Comparison of ENCODE assay signal across 8 cellular contexts in the genomic region with DNA sequence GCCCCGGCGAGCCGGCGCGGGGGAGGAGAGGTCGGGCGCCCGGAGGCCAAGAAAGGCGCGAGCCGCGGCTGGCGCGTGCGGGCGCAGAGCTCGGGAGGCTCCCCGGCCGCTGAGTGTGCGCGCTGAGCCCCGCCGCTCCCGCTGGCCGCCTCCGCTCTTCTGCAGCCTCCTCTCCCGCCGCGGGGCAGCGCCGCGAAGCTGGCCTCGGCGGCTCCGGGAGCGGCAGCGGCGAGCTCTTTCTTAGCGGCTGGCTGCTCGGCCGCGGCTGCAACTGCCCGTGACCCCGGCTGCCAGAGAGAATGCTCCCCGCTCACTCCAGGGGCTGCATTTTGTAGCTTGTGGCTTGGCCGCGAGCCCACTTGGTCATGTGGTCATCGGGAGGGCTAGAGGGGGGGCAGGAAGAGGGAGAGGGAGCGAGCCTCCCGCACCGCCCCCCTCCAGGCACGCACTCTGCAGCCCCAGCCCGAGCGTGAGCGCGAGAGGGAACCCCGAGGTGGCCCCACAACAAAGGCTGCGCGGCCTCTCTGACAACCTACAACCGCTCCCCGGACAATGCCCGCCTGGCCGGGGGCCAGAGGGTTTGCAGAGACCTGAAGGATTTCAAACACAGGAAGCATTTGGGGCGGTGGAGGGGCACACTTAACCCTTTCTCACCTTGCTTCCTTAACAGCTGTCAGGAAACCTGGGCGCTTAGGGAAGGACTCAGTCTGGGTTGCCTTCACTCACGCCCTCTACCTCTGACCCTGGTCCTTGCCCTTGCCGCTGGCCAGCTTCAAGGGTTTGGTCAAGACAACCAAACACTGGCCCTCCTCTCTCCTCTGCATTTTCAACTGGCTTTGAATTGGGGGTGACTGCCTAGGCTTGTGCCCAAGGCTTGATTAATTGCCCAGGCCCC. TPM values are rescaled to one million over a fixed set of nuclear protein-coding genes. Genes with fewer than 3 reads are reported as not detected.
DNase-seq lines count a peak whose midpoint lies in the region; ATAC-seq, FAIRE-seq and TF ChIP-seq lines count a peak whose summit lies in the region.

A gene with protein sequence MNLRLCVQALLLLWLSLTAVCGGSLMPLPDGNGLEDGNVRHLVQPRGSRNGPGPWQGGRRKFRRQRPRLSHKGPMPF (minus strand): TSS at position 305 of the 895 bp plus-strand sequence. CDS start 326 bp downstream, outside the sequence.

- H4K8ac ChIP-seq in H9 (replicated peaks; ENCODE audit: insufficient read length, low read depth, low read length), result no peak within 1 kb of the TSS

- H2BK5ac ChIP-seq in H9 (ENCODE audit: insufficient read length, low read length), result no peak within 1 kb of the TSS

- peaks cover 11% of the 10 kb centered on the region for H3K23me2 ChIP-seq in H9 (ENCODE audit: insufficient read length, low read depth, low read length, poor library complexity, severe bottlenecking)

- CTCF ChIA-PET in K562 (lab: Yijun Ruan, JAX; ENCODE audit: low intra/inter-chr PET ratio), result no interaction called here

- H3K36me3 Mint-ChIP-seq in H9 (ENCODE audit: insufficient read depth in 1 of 3, low read depth in 3 of 3), result peaks cover 0 to 3% (median 2%) of the 10 kb centered on the region in 3 experiments; a peak in 5 of 7 replicates

- no peak within 1 kb of the TSS for H3K27ac ChIP-seq in H9 (ENCODE audit: insufficient read length, low read depth, low read length)
- H3K27ac ChIP-seq in K562 (ENCODE audit: extremely low read depth, low read depth, low read length), result no peak within 1 kb of the TSS
- H3K27ac ChIP-seq in iPS-20b (ENCODE audit: low read length), result no peak within 1 kb of the TSS

- no peak within 1 kb of the TSS; a peak in 1 of 7 replicates for H3K27ac Mint-ChIP-seq in H9

- no peak within 1 kb of the TSS for H3K23ac ChIP-seq in H9 (ENCODE audit: insufficient read length, low read depth, low read length)

- H4K20me1 ChIP-seq in H9 (ENCODE audit: control insufficient read depth, insufficient read depth, insufficient read length), result no peaks in the 10 kb centered on the region
- 0 out of 2 replicates have a peak, but pooled peaks cover 11% of the 10 kb centered on the region for H4K20me1 ChIP-seq in K562 (replicated peaks; ENCODE audit: control insufficient read depth, insufficient read depth, low read length)

- peaks cover 11 to 25% of the 10 kb centered on the region in 2 experiments for H3K4me1 Mint-ChIP-seq in H9

- intact Hi-C loops in K562 (cut with micrococcal nuclease), result loop anchor here (5.0 kb wide), 2 partner anchors 48 to 72 kb away; no protein-coding TSS in a partner anchor

- no peak within 1 kb of the TSS for H4K91ac ChIP-seq in H9 (ENCODE audit: insufficient read length, low read depth, low read length)

- H2BK120ac ChIP-seq in H9 (ENCODE audit: low read depth, low read length, poor library complexity, severe bottlenecking), result no peak within 1 kb of the TSS

- peaks cover 82% of the 10 kb centered on the region for H3K27me3 Mint-ChIP-seq in H9 (ENCODE audit: low read depth)

- H3K4me1 ChIP-seq in H9 (ENCODE audit: insufficient read depth, low read length), result 0 out of 2 replicates have a peak, but pooled peaks cover 3% of the 10 kb centered on the region
- peaks cover 0 to 17% of the 10 kb centered on the region in 2 experiments; a peak in 2 of 5 replicates for H3K4me1 ChIP-seq in K562 (replicated peaks in 1 of 2; ENCODE audit: control insufficient read depth in 2 of 2, insufficient read depth in 2 of 2, low read length in 2 of 2)
- H3K4me1 ChIP-seq in iPS-20b (ENCODE audit: insufficient read depth, low read length), result no peaks in the 10 kb centered on the region; the same call in 1 of the 2 replicates

- H3K18ac ChIP-seq in H9 (ENCODE audit: insufficient read length, low read depth, low read length), result no peak within 1 kb of the TSS

- TF ChIP-seq POLR2A in K562 (conservative IDR thresholded peaks at IDR 0.05), result no peak

- no peak for FAIRE-seq in K562 (lab: Jason Lieb, UNC)

- peak within 1 kb of the TSS; percentile 86 for H3K4me2 ChIP-seq in H9 (ENCODE audit: insufficient read depth, insufficient read length, low read length)
- H3K4me2 ChIP-seq in K562 (ENCODE audit: insufficient read depth, low read length), result peak within 1 kb of the TSS; percentile 41; the same call in 1 of the 2 replicates

- H4K5ac ChIP-seq in H9 (ENCODE audit: insufficient read length, low read depth, low read length), result no peak within 1 kb of the TSS

- no peaks in the 10 kb centered on the region for H3K79me1 ChIP-seq in H9 (ENCODE audit: insufficient read depth, low read depth, low read length, poor library complexity, severe bottlenecking)

- H2BK20ac ChIP-seq in H9 (ENCODE audit: low read depth, low read length, poor library complexity, severe bottlenecking), result no peak within 1 kb of the TSS

- DNase-seq in ELR (ENCODE audit: low read depth) (peak; percentile 52), H9 (no peak), NCI-H69 (lab: John Stamatoyannopoulos, UW) (peak; percentile 77), K562 (ENCODE audit: extremely low read depth in 1 of 4, low spot score in 3 of 4) (peak in 3 of 4 experiments; percentile 26 to 38 (median 37)), skeletal muscle cell (ENCODE audit: low read depth) (no peak), HuH-7.5 (ENCODE audit: low spot score) (no peak), NCI-H446 treated with DMSO at 0.1 percent for 48 hours (lab: John Stamatoyannopoulos, UW) (no peak)

- H3K36me3 ChIP-seq in K562 (ENCODE audit: control insufficient read depth, insufficient read depth, low read length) (no peaks in the 10 kb centered on the region), iPS-20b (ENCODE audit: insufficient read depth, low read depth, low read length) (no peaks in the 10 kb centered on the region)

- no CpG with 5 or more reads among the region's 67 CpGs for WGBS in H9 (ENCODE audit: extremely low coverage, insufficient read length, low lambda C conversion rate)
- 2% methylated on average over 28 of the region's 67 CpGs for WGBS in K562 (ENCODE audit: insufficient coverage, low coverage, missing lambda C conversion rate)

- peak; percentile 87 for ATAC-seq in K562

- TF ChIP-seq EP300 in K562 (IDR thresholded peaks at IDR 0.05; ENCODE audit: low read length), result no peak

- TF ChIP-seq CTCF in H9 (conservative IDR thresholded peaks at IDR 0.05) (no peak), K562 (IDR thresholded peaks at IDR 0.05 in 2 of 3, conservative IDR thresholded peaks at IDR 0.05 in 1 of 3; ENCODE audit: insufficient read depth in 2 of 3, low read depth in 1 of 3, low read length in 3 of 3) (no peak)

- no peak within 1 kb of the TSS for H2AK5ac ChIP-seq in H9 (ENCODE audit: insufficient read length, low read length)

- POLR2A ChIA-PET in K562 (lab: Yijun Ruan, JAX), result interaction anchor here (1.4 kb wide), 1 partner anchor 62 kb away, joined by 5 read pairs; no protein-coding TSS in a partner anchor

- no peak within 1 kb of the TSS for H2BK15ac ChIP-seq in H9 (ENCODE audit: low read depth, low read length)

- no peak within 1 kb of the TSS for H3T11ph ChIP-seq in H9 (ENCODE audit: low read length)

- H3K27me3 ChIP-seq in H9 (ENCODE audit: insufficient read depth, low read length), result peaks cover 34% of the 10 kb centered on the region; the same call in 1 of the 2 replicates
- peaks cover 23 to 62% of the 10 kb centered on the region in 2 experiments; a peak in 4 of 5 replicates for H3K27me3 ChIP-seq in K562 (ENCODE audit: control insufficient read depth in 2 of 2, insufficient read depth in 2 of 2, low read length in 2 of 2)
- H3K27me3 ChIP-seq in iPS-20b (ENCODE audit: insufficient read depth, low read length), result peaks cover 62% of the 10 kb centered on the region

- BruUV-seq in K562 (replicated peaks; lab: Mats Ljungman, UMichigan), result no TSS peak

- H3K9me1 ChIP-seq in K562 (ENCODE audit: control insufficient read depth, insufficient read depth, low read length), result no peaks in the 10 kb centered on the region

- peak within 1 kb of the TSS; percentile 49 to 84 for H3K4me3 Mint-ChIP-seq in H9

- H2AFZ ChIP-seq in H9 (ENCODE audit: low read length) (no peak within 1 kb of the TSS), K562 (ENCODE audit: low read depth, low read length) (peak within 1 kb of the TSS; percentile 72; the same call in 1 of the 2 replicates)

- no peak for TF ChIP-seq RAD21 in K562 (CRISPR knock-in tag; conservative IDR thresholded peaks at IDR 0.05 in 1 of 2, IDR thresholded peaks at IDR 0.05 in 1 of 2)

- H3K56ac ChIP-seq in H9 (ENCODE audit: insufficient read length, low read depth, low read length), result no peak within 1 kb of the TSS

- H3K79me2 ChIP-seq in H9 (ENCODE audit: insufficient read depth, low read length) (no peaks in the 10 kb centered on the region), K562 (ENCODE audit: control insufficient read depth, insufficient read depth, low read length) (no peaks in the 10 kb centered on the region)

- H3K4me3 ChIP-seq in K562 (peak within 1 kb of the TSS; percentile 26; the same call in 1 of the 2 replicates), iPS-20b (ENCODE audit: low read length) (peak within 1 kb of the TSS; percentile 59; the same call in 1 of the 2 replicates), skeletal muscle cell (ENCODE audit: low read depth, low read length) (peak within 1 kb of the TSS; percentile 52)

- H2BK12ac ChIP-seq in H9 (ENCODE audit: insufficient read length, low read depth, low read length), result no peak within 1 kb of the TSS

- no peak within 1 kb of the TSS for H3K4ac ChIP-seq in H9 (ENCODE audit: low read depth, low read length)

- H3K14ac ChIP-seq in H9 (ENCODE audit: insufficient read depth, low read length), result peak within 1 kb of the TSS; percentile 36; the same call in 1 of the 2 replicates

- H3K9ac ChIP-seq in H9 (ENCODE audit: extremely low read depth, insufficient read length, low read length), result no peak within 1 kb of the TSS
- H3K9ac ChIP-seq in K562 (ENCODE audit: insufficient read depth in 1 of 2, low read depth in 2 of 2, low read length in 2 of 2), result peak within 1 kb of the TSS in 1 of 2 experiments; percentile 28; a peak in 2 of 4 replicates
- H3K9ac ChIP-seq in iPS-20b (ENCODE audit: low read depth, low read length), result no peak within 1 kb of the TSS

- H3K9me3 Mint-ChIP-seq in H9, result peaks cover 11 to 48% of the 10 kb centered on the region in 2 experiments

- in situ Hi-C loops in K562 (cut with MboI), result no loop called here

- H3K9me3 ChIP-seq in H9 (ENCODE audit: control insufficient read depth, low read depth, low read length) (peaks cover 5% of the 10 kb centered on the region), K562 (replicated peaks; ENCODE audit: control insufficient read depth, insufficient read depth, low read depth, low read length) (no peaks in the 10 kb centered on the region), iPS-20b (ENCODE audit: insufficient read depth, low read depth, low read length) (no peaks in the 10 kb centered on the region)

RNA-seq across cellular contexts. Expression of the gene that starts here (rescaled TPM):
- total RNA-seq in H9 (2021) (0.18 and 0.24 TPM in 2 replicates), K562 (2014; rRNA removed) (not detected in 2 replicates), K562 (2014; rRNA removed; fragmentation: Illumina TruSeq; extraction: Trizol) (not detected in 2 replicates), K562 (2015; rRNA removed; fragmentation: Illumina TruSeq; extraction: Trizol) (0.08 TPM in 1 of 2 replicates, not detected in the other), K562 (2021) (0.04 TPM in 1 of 2 replicates, not detected in the other)
- total RNA-seq in K562 (2011; cell fraction: chromatin; rRNA removed; ENCODE audit: low replicate concordance), result not detected in 2 replicates
- total RNA-seq in K562 (2011; cell fraction: nucleolus; rRNA removed), result not detected in 2 replicates
- total RNA-seq in K562 (2011; cell fraction: nucleoplasm; rRNA removed), result not detected in 2 replicates
- polyA plus RNA-seq in K562 (2011; rRNA removed) (not detected in 2 replicates), K562 (2014; fragmentation: Illumina TruSeq; extraction: Trizol) (0.06 TPM in 1 of 2 replicates, not detected in the other), K562 (2014; fragmentation: Nextera tagmentation; extraction: Ambion mirVana) (not detected), K562 (2014; rRNA removed) (0.04 TPM in 1 of 2 replicates, not detected in the other)
- 0.03 and 0.04 TPM in 2 replicates for polyA plus RNA-seq in K562 (2011; cell fraction: cytosol; rRNA removed)
- polyA plus RNA-seq in K562 (2011; cell fraction: nucleus; rRNA removed), result not detected in 2 replicates
- polyA plus RNA-seq in K562 (2012), result not detected in 2 replicates
- polyA minus RNA-seq in K562 (2011; rRNA and poly(A)+ RNA removed), result not detected in 2 replicates
- polyA minus RNA-seq in K562 (2011; cell fraction: cytosol; rRNA and poly(A)+ RNA removed), result not detected in 2 replicates
- polyA minus RNA-seq in K562 (2011; cell fraction: nucleus; rRNA and poly(A)+ RNA removed), result not detected in 2 replicates

Comparison
In these comparisons a context has a peak if more than half of its experiments do, and no peak if none do; other contexts are left out.
1. Peak in DNase-seq, ATAC-seq, H3K4me3 ChIP-seq and H3K4me2 ChIP-seq in K562; RNA of the gene not detected or under 1 TPM.
2. DNase-seq: peak in ELR (single experiment) and NCI-H69 (single experiment); none in H9 (single experiment), skeletal muscle cell (single experiment), HuH-7.5 (single experiment) and NCI-H446 treated with DMSO at 0.1 percent for 48 hours (single experiment).
3. Peak in every context shown above with its lines, with median percentiles within 50 percentile points of each other: H3K4me3 ChIP-seq.